1 cellular context compared by ENCODE assay signal in the genomic region with DNA sequence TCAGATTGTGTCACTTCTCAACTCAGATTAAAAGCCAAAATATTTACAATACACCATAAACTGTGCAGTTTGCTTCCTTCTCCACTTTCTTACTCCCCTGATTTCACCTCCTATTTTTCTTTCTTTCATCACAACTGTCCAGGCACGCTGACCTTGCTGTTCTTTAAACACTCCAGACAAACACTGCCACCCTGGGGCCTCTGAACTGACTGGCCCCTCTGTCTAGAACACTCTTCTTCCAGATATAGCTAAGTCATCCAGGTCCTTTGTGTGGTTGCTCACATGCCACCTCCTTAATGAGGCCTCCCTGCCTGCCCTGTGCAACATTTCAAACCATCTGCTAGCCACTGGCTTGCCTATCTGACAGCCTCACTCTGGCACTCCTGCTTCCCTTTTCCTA.
TF ChIP-seq lines count a peak whose summit lies in the region.

No MANE protein-coding gene starts in this region.

TF ChIP-seq in HepG2, 621 proteins besides CTCF, POLR2A, EP300 and RAD21 (continued from another document):
- TF ChIP-seq, protein P1, sequence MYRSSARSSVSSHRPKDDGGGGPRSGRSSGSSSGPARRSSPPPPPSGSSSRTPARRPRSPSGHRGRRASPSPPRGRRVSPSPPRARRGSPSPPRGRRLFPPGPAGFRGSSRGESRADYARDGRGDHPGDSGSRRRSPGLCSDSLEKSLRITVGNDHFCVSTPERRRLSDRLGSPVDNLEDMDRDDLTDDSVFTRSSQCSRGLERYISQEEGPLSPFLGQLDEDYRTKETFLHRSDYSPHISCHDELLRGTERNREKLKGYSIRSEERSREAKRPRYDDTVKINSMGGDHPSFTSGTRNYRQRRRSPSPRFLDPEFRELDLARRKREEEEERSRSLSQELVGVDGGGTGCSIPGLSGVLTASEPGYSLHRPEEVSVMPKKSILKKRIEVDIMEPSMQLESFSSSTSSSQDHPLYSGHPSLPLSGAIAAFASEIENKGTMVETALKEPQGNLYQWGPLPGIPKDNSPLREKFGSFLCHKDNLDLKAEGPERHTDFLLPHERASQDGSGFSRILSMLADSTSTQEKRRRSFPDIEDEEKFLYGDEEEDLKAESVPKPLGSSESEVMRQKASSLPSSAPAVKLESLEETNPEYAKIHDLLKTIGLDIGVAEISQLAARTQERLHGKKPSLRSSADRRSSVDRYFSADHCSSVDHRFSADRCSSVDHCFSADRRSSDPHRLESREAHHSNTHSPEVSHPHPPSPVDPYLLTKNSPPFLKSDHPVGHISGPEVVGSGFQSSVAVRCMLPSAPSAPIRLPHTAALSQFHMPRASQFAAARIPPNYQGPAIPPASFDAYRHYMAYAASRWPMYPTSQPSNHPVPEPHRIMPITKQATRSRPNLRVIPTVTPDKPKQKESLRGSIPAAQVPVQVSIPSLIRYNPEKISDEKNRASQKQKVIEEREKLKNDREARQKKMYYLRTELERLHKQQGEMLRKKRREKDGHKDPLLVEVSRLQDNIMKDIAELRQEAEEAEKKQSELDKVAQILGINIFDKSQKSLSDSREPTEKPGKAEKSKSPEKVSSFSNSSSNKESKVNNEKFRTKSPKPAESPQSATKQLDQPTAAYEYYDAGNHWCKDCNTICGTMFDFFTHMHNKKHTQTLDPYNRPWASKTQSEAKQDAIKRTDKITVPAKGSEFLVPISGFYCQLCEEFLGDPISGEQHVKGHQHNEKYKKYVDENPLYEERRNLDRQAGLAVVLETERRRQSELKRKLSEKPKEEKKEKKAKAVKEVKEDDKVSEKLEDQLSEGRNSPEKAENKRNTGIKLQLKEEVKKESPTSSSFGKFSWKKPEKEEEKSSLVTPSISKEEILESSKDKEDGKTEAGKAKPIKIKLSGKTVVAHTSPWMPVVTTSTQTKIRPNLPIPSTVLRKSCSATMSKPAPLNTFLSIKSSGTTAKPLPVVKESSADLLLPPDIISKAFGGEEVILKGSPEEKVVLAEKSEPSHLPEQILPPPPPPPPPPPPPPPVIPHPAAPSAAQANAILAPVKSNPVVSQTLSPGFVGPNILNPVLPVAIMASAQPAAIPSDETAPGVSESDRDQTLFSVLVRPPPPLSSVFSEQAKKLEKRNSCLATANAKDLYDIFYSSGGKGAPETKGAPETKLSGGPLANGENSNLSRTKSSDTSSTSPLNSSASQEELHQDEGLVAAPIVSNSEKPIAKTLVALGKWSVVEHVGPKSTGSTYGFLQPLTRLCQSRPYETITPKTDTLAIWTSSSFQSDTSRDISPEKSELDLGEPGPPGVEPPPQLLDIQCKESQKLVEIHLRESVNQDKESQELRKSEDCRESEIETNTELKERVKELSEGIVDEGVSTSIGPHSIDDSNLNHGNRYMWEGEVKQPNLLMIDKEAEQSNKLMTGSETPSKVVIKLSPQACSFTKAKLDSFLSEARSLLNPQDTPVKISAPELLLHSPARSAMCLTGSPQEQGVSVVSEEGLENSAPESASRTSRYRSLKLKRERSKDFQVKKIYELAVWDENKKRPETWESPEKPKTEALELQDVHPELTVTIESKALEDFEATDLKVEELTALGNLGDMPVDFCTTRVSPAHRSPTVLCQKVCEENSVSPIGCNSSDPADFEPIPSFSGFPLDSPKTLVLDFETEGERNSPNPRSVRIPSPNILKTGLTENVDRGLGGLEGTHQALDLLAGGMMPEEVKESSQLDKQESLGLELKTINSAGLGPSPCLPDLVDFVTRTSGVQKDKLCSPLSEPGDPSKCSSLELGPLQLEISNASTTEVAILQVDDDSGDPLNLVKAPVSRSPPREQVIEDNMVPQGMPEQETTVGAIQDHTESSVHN (CRISPR knock-in tag; IDR thresholded peaks at IDR 0.05) = no peak
- TF ChIP-seq CEBPB (IDR thresholded peaks at IDR 0.05; ENCODE audit: borderline replicate concordance, low read depth, low read length) (no peak), CBFB (CRISPR knock-in tag; IDR thresholded peaks at IDR 0.05) (no peak), ZC3H13 (CRISPR knock-in tag; IDR thresholded peaks at IDR 0.05) (no peak), NR2C2 (CRISPR knock-in tag; IDR thresholded peaks at IDR 0.05; ENCODE audit: borderline replicate concordance) (no peak), EEA1 (CRISPR knock-in tag; IDR thresholded peaks at IDR 0.05; ENCODE audit: borderline replicate concordance) (no peak), JUN (CRISPR knock-in tag; IDR thresholded peaks at IDR 0.05) (no peak), ZNF446 (CRISPR knock-in tag; IDR thresholded peaks at IDR 0.05) (no peak), CCDC6 (CRISPR knock-in tag; IDR thresholded peaks at IDR 0.05) (no peak), SAP130 (CRISPR knock-in tag; IDR thresholded peaks at IDR 0.05; ENCODE audit: low read depth) (0 out of 2 replicates have a peak, but pooled peaks have one; percentile 15)
- TF ChIP-seq, protein P2, sequence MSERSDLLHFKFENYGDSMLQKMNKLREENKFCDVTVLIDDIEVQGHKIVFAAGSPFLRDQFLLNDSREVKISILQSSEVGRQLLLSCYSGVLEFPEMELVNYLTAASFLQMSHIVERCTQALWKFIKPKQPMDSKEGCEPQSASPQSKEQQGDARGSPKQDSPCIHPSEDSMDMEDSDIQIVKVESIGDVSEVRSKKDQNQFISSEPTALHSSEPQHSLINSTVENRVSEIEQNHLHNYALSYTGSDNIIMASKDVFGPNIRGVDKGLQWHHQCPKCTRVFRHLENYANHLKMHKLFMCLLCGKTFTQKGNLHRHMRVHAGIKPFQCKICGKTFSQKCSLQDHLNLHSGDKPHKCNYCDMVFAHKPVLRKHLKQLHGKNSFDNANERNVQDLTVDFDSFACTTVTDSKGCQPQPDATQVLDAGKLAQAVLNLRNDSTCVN (CRISPR knock-in tag; IDR thresholded peaks at IDR 0.05; ENCODE audit: borderline replicate concordance) = peak; percentile 92
- TF ChIP-seq, protein P3, sequence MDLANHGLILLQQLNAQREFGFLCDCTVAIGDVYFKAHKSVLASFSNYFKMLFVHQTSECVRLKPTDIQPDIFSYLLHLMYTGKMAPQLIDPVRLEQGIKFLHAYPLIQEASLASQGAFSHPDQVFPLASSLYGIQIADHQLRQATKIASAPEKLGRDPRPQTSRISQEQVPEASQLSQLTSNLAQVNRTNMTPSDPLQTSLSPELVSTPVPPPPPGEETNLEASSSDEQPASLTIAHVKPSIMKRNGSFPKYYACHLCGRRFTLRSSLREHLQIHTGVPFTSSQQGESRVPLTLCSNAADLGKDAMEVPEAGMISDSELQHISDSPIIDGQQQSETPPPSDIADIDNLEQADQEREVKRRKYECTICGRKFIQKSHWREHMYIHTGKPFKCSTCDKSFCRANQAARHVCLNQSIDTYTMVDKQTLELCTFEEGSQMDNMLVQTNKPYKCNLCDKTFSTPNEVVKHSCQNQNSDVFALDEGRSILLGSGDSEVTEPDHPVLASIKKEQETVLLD (CRISPR knock-in tag; IDR thresholded peaks at IDR 0.05; ENCODE audit: low read depth) = no peak
- TF ChIP-seq, protein P4, sequence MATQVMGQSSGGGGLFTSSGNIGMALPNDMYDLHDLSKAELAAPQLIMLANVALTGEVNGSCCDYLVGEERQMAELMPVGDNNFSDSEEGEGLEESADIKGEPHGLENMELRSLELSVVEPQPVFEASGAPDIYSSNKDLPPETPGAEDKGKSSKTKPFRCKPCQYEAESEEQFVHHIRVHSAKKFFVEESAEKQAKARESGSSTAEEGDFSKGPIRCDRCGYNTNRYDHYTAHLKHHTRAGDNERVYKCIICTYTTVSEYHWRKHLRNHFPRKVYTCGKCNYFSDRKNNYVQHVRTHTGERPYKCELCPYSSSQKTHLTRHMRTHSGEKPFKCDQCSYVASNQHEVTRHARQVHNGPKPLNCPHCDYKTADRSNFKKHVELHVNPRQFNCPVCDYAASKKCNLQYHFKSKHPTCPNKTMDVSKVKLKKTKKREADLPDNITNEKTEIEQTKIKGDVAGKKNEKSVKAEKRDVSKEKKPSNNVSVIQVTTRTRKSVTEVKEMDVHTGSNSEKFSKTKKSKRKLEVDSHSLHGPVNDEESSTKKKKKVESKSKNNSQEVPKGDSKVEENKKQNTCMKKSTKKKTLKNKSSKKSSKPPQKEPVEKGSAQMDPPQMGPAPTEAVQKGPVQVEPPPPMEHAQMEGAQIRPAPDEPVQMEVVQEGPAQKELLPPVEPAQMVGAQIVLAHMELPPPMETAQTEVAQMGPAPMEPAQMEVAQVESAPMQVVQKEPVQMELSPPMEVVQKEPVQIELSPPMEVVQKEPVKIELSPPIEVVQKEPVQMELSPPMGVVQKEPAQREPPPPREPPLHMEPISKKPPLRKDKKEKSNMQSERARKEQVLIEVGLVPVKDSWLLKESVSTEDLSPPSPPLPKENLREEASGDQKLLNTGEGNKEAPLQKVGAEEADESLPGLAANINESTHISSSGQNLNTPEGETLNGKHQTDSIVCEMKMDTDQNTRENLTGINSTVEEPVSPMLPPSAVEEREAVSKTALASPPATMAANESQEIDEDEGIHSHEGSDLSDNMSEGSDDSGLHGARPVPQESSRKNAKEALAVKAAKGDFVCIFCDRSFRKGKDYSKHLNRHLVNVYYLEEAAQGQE (IDR thresholded peaks at IDR 0.05; ENCODE audit: borderline replicate concordance in 1 of 2, low read depth in 1 of 2, low read length in 2 of 2) = no peak
- TF ChIP-seq, protein P5, sequence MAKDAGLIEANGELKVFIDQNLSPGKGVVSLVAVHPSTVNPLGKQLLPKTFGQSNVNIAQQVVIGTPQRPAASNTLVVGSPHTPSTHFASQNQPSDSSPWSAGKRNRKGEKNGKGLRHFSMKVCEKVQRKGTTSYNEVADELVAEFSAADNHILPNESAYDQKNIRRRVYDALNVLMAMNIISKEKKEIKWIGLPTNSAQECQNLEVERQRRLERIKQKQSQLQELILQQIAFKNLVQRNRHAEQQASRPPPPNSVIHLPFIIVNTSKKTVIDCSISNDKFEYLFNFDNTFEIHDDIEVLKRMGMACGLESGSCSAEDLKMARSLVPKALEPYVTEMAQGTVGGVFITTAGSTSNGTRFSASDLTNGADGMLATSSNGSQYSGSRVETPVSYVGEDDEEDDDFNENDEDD (CRISPR knock-in tag; IDR thresholded peaks at IDR 0.05; ENCODE audit: borderline replicate concordance) = peak; percentile 35; the same call in 1 of the 2 replicates
- TF ChIP-seq, protein P6, sequence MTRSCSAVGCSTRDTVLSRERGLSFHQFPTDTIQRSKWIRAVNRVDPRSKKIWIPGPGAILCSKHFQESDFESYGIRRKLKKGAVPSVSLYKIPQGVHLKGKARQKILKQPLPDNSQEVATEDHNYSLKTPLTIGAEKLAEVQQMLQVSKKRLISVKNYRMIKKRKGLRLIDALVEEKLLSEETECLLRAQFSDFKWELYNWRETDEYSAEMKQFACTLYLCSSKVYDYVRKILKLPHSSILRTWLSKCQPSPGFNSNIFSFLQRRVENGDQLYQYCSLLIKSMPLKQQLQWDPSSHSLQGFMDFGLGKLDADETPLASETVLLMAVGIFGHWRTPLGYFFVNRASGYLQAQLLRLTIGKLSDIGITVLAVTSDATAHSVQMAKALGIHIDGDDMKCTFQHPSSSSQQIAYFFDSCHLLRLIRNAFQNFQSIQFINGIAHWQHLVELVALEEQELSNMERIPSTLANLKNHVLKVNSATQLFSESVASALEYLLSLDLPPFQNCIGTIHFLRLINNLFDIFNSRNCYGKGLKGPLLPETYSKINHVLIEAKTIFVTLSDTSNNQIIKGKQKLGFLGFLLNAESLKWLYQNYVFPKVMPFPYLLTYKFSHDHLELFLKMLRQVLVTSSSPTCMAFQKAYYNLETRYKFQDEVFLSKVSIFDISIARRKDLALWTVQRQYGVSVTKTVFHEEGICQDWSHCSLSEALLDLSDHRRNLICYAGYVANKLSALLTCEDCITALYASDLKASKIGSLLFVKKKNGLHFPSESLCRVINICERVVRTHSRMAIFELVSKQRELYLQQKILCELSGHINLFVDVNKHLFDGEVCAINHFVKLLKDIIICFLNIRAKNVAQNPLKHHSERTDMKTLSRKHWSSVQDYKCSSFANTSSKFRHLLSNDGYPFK (CRISPR knock-in tag; IDR thresholded peaks at IDR 0.05; ENCODE audit: borderline replicate concordance) = no peak
- TF ChIP-seq, protein P7, sequence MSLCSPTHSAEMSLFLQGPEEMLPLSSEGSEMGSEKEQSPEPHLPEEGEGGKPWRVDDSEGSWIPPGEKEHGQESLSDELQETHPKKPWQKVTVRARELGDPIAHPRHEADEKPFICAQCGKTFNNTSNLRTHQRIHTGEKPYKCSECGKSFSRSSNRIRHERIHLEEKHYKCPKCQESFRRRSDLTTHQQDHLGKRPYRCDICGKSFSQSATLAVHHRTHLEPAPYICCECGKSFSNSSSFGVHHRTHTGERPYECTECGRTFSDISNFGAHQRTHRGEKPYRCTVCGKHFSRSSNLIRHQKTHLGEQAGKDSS (CRISPR knock-in tag; IDR thresholded peaks at IDR 0.05; ENCODE audit: borderline replicate concordance, low read depth) = no peak
- TF ChIP-seq, protein P8, sequence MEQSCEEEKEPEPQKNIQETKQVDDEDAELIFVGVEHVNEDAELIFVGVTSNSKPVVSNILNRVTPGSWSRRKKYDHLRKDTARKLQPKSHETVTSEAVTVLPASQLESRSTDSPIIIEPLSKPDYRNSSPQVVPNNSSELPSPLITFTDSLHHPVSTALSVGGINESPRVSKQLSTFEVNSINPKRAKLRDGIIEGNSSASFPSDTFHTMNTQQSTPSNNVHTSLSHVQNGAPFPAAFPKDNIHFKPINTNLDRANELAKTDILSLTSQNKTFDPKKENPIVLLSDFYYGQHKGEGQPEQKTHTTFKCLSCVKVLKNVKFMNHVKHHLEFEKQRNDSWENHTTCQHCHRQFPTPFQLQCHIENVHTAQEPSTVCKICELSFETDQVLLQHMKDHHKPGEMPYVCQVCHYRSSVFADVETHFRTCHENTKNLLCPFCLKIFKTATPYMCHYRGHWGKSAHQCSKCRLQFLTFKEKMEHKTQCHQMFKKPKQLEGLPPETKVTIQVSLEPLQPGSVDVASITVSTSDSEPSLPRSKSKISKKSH (CRISPR knock-in tag; IDR thresholded peaks at IDR 0.05; ENCODE audit: borderline replicate concordance) = no peak
